19 cellular contexts compared by ENCODE assay signal in the genomic region with DNA sequence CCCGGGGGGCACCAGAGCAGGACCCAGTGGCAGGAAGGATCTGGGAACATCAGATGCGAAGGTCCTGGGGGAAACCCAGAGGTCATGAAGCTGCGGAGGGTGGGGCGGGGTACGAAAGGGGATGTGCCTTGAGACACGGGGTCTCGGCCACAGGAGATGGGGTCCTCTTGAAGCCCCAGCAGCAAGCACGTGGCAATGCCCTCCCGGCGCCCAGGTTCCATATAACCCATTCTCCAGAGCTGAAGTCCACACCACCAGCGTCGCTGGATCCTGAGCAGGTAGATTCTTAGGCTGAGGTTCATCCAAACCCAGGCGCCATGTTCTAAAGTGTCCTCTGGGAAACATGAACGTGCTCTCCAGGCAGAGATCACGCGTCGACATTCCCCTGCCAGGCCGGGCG. TPM values are rescaled to one million over a fixed set of nuclear protein-coding genes. Genes with fewer than 3 reads are reported as not detected.
DNase-seq lines count a peak whose midpoint lies in the region; ATAC-seq and TF ChIP-seq lines count a peak whose summit lies in the region.
"Had no signal": no experiment of that assay in that cellular context is flagged by ENCODE, and none has a peak within 500 bp of the region (broad histone marks: within the 10 kb centered on the region; RNA-seq: fewer than 3 reads in every experiment).

No MANE protein-coding gene starts in this region.

- no peak overlapping the region for H3K27ac ChIP-seq in BLaER1
- H3K27ac ChIP-seq in RWPE2 (ENCODE audit: poor library complexity, severe bottlenecking), result peak overlapping the region; percentile 21
- no peak overlapping the region for H3K27ac ChIP-seq in A673 (ENCODE audit: low read depth, low read length, poor library complexity, severe bottlenecking)
- H3K27ac ChIP-seq: foreskin keratinocyte had no signal

- ATAC-seq in RWPE2 (ENCODE audit: low read depth), result no peak
- ATAC-seq: activated CD4-positive, CD25-positive, alpha-beta regulatory T cell treated with anti-CD3 and anti-CD28 coated beads, Interleukin-2, amount 50 U/mL, for 24 hours; stimulated activated memory B cell treated with anti-CD40 and anti-IgM and Interleukin-4, amounts not matched to agents 10 μg/mL and 1 μg/mL and 100 μg/mL, for 72 hours had no signal

- H3K4me1 ChIP-seq in BLaER1 (peaks cover 97% of the 10 kb centered on the region), RWPE2 (ENCODE audit: insufficient read depth, poor library complexity, severe bottlenecking) (peaks cover 13% of the 10 kb centered on the region), A673 (ENCODE audit: insufficient read depth, low read length, poor library complexity, severe bottlenecking) (peaks cover 16% of the 10 kb centered on the region)

- H3K27me3 ChIP-seq in BLaER1 (no peaks in the 10 kb centered on the region), RWPE2 (ENCODE audit: insufficient read depth, poor library complexity, severe bottlenecking) (no peaks in the 10 kb centered on the region), A673 (replicated peaks; ENCODE audit: insufficient read depth, low read depth, low read length, poor library complexity) (no peaks in the 10 kb centered on the region)
- H3K27me3 ChIP-seq: foreskin keratinocyte, left lung had no signal

- peak overlapping the region in 2 of 3 experiments; percentile 57 to 63 for H3K27ac Mint-ChIP-seq in nephron
- H3K27ac Mint-ChIP-seq: stimulated activated memory B cell treated with anti-CD40 and anti-IgM and Interleukin-4, amounts not matched to agents 10 μg/mL and 1 μg/mL and 100 μg/mL, for 72 hours had no signal

- DNase-seq in RWPE2 (ENCODE audit: low spot score) (no peak), A673 (ENCODE audit: low spot score) (no peak), SKM-1 treated with dmso at 0.1 percent for 144 hours (lab: John Stamatoyannopoulos, UW; ENCODE audit: unreplicated experiment) (no peak), NCI-H748 treated with DMSO at 0.1 percent for 48 hours (lab: John Stamatoyannopoulos, UW) (no peak)
- DNase-seq: ACHN; amygdala; CD8-positive, alpha-beta memory T cell; foreskin keratinocyte; left lung; NCI-H2029; NCI-H510A; posterior cingulate gyrus; SHP77 treated with DMSO at 0.1 percent for 48 hours; small intestine; T-helper 2 cell had no signal

- TF ChIP-seq CTCF in RWPE2 (IDR thresholded peaks at IDR 0.05; ENCODE audit: poor library complexity, severe bottlenecking) (no peak), nephron (IDR thresholded peaks at IDR 0.05; ENCODE audit: unreplicated experiment in 3 of 3) (no peak), A673 (conservative IDR thresholded peaks at IDR 0.05; ENCODE audit: low read depth, low read length) (no peak)

- no TSS peak for BruUV-seq in A673 (replicated peaks; lab: Mats Ljungman, UMichigan)

- peak overlapping the region; percentile 25 for H3K4me2 ChIP-seq in BLaER1

- no peaks in the 10 kb centered on the region for H3K9me3 Mint-ChIP-seq in nephron
- H3K9me3 Mint-ChIP-seq: CD8-positive, alpha-beta memory T cell had no signal

- H3K4me3 ChIP-seq in BLaER1 (no peak overlapping the region), RWPE2 (ENCODE audit: severe bottlenecking) (no peak overlapping the region), A673 (ENCODE audit: low read depth, low read length, poor library complexity, severe bottlenecking) (no peak overlapping the region)
- H3K4me3 ChIP-seq: left lung had no signal

- intact Hi-C loops in A673 (cut with micrococcal nuclease; ENCODE audit: unreplicated experiment), result no loop called here

- H3K36me3 ChIP-seq in BLaER1 (peaks cover 51% of the 10 kb centered on the region), RWPE2 (ENCODE audit: low read depth) (peaks cover 13% of the 10 kb centered on the region), A673 (ENCODE audit: insufficient read depth, low read length, poor library complexity, severe bottlenecking) (peaks cover 4% of the 10 kb centered on the region)

- peaks cover 16% of the 10 kb centered on the region for H3K4me1 Mint-ChIP-seq in nephron

- CTCF ChIA-PET in A673 (lab: Charles Lee), result no interaction called here

- H3K36me3 Mint-ChIP-seq in nephron (ENCODE audit: low read depth), result no peaks in the 10 kb centered on the region

- H3K9me3 ChIP-seq in BLaER1 (peaks cover 1% of the 10 kb centered on the region; the same call in 1 of the 2 replicates), RWPE2 (ENCODE audit: severe bottlenecking) (no peaks in the 10 kb centered on the region), A673 (ENCODE audit: low read depth, low read length, poor library complexity, severe bottlenecking) (no peaks in the 10 kb centered on the region)
- H3K9me3 ChIP-seq: left lung had no signal

- POLR2A ChIA-PET in A673 (lab: Charles Lee; ENCODE audit: low non-redundant PET), result no interaction called here

- H3K9ac ChIP-seq in BLaER1, result no peak overlapping the region

- H3K4me3 Mint-ChIP-seq in nephron, result no peak overlapping the region
- H3K4me3 Mint-ChIP-seq: CD8-positive, alpha-beta memory T cell; stimulated activated memory B cell treated with anti-CD40 and anti-IgM and Interleukin-4, amounts not matched to agents 10 μg/mL and 1 μg/mL and 100 μg/mL, for 72 hours had no signal

- H4K20me1 ChIP-seq in BLaER1, result peaks cover 100% of the 10 kb centered on the region

- peaks cover 12% of the 10 kb centered on the region for H3K27me3 Mint-ChIP-seq in nephron (ENCODE audit: low read depth)
- H3K27me3 Mint-ChIP-seq: CD8-positive, alpha-beta memory T cell; stimulated activated memory B cell treated with anti-CD40 and anti-IgM and Interleukin-4, amounts not matched to agents 10 μg/mL and 1 μg/mL and 100 μg/mL, for 72 hours had no signal

RNA-seq across cellular contexts. Expression of a gene that starts 20.9 kb away (rescaled TPM):
- total RNA-seq in A673 (2021), result 174 and 182 TPM in 2 replicates

RNA-seq across cellular contexts. Expression of a gene that starts 39.5 kb away (rescaled TPM):
- 103 TPM in 2 replicates for total RNA-seq in A673 (2021)

RNA-seq across cellular contexts. Expression of a gene that starts 47.6 kb away (rescaled TPM):
- total RNA-seq in A673 (2021), result 129 and 134 TPM in 2 replicates

RNA-seq across cellular contexts. Expression of a gene that starts 57.8 kb away (rescaled TPM):
- 45.0 and 47.5 TPM in 2 replicates for total RNA-seq in A673 (2021)

RNA-seq across cellular contexts. Expression of a gene that starts 57.9 kb away (rescaled TPM):
- 32.3 and 36.3 TPM in 2 replicates for total RNA-seq in A673 (2021)
